In the genomic region with DNA sequence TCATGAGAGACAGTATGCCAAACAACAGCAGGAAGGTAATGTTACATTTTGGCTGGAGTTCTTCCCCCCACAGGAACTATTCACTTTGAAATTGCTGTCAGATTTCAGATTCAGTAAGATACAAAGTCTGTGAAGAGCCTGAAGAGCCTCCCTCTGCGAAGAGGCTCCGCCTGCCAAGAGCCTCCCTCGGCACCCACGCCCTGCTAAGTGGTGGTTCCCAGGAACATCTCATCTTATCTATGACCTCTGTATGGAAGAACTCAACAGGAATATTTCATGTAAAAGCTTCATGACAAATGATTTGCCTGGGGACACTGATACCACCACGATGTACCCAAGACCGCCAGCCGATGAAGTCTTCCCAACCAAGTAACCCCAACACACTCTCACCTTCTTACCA, we compare ENCODE assay signal across 10 cellular contexts. TPM values are rescaled to one million over a fixed set of nuclear protein-coding genes. Genes with fewer than 3 reads are reported as not detected.
DNase-seq lines count a peak whose midpoint lies in the region; TF ChIP-seq lines count a peak whose summit lies in the region.
"Had no signal": no experiment of that assay in that cellular context is flagged by ENCODE, and none has a peak within 500 bp of the region (broad histone marks: within the 10 kb centered on the region; RNA-seq: fewer than 3 reads in every experiment).

No MANE protein-coding gene starts in this region.

- peaks cover 35% of the 10 kb centered on the region for H3K4me1 ChIP-seq in ACC112 (ENCODE audit: control insufficient read depth, insufficient read depth, low read length, unreplicated experiment)
- peaks cover 22% of the 10 kb centered on the region for H3K4me1 ChIP-seq in HEK293 (ENCODE audit: control insufficient read depth, insufficient read depth, low read length)
- peaks cover 9 to 46% of the 10 kb centered on the region in 2 donors for H3K4me1 ChIP-seq in ascending aorta

- H3K27me3 Mint-ChIP-seq in mesothelial cell of epicardium (ENCODE audit: low read depth): no peaks in the 10 kb centered on the region

- DNase-seq in ascending aorta (ENCODE audit: low spot score in 2 of 2): no peak
- DNase-seq in mesothelial cell of epicardium (ENCODE audit: low spot score in 2 of 2, unreplicated experiment in 2 of 2): no peak
- DNase-seq in NCI-H446 treated with DMSO at 0.1 percent for 48 hours (lab: John Stamatoyannopoulos, UW): no peak
- DNase-seq in HuH-7 (ENCODE audit: low spot score): no peak
- DNase-seq in putamen (ENCODE audit: low spot score): no peak
- DNase-seq in NCI-H524 treated with DMSO at 0.1 percent for 48 hours (lab: John Stamatoyannopoulos, UW): no peak
- DNase-seq: dorsolateral prefrontal cortex had no signal

- POLR2A ChIA-PET in HEK293 (lab: Yijun Ruan, JAX): no interaction called here

- no peaks in the 10 kb centered on the region for H3K9me3 Mint-ChIP-seq in mesothelial cell of epicardium

- H3K4me3 Mint-ChIP-seq in mesothelial cell of epicardium: no peak overlapping the region

- H3K4me3 ChIP-seq in ACC112 (ENCODE audit: low read depth, low read length) (peak overlapping the region; percentile 81; the same call in 1 of the 2 replicates), HEK293 (ENCODE audit: low read depth, low read length) (no peak overlapping the region), ascending aorta (no peak overlapping the region)
- H3K4me3 ChIP-seq: dorsolateral prefrontal cortex, HAP-1 had no signal

- H3K36me3 ChIP-seq in ACC112 (ENCODE audit: insufficient read depth, low read length) (no peaks in the 10 kb centered on the region; the same call in 1 of the 2 replicates), HEK293 (ENCODE audit: control insufficient read depth in 2 of 2, insufficient read depth in 1 of 2, low read length in 2 of 2) (peaks cover 3 to 16% of the 10 kb centered on the region in 2 experiments; a peak in 2 of 3 replicates), ascending aorta (peaks cover 0 to 6% of the 10 kb centered on the region in 2 donors)

- TF ChIP-seq CTCF in HEK293 (tag by site-specific recombination; IDR thresholded peaks at IDR 0.05): no peak
- TF ChIP-seq CTCF in ascending aorta (IDR thresholded peaks at IDR 0.05): no peak
- no peak for TF ChIP-seq CTCF in mesothelial cell of epicardium (IDR thresholded peaks at IDR 0.05; ENCODE audit: unreplicated experiment)

- intact Hi-C loops in ascending aorta (cut with DNase I): no loop called here

- H3K4me1 Mint-ChIP-seq in mesothelial cell of epicardium: peaks cover 55% of the 10 kb centered on the region

- CTCF ChIA-PET in HEK293 (lab: Yijun Ruan, JAX): no interaction called here

- peak overlapping the region; percentile 93 for H3K27ac Mint-ChIP-seq in mesothelial cell of epicardium

- H2AFZ ChIP-seq in ACC112 (ENCODE audit: low read length, unreplicated experiment): no peak overlapping the region

- no peaks in the 10 kb centered on the region for H3K9me3 ChIP-seq in HEK293 (ENCODE audit: control insufficient read depth, insufficient read depth, low read depth, low read length)
- no peaks in the 10 kb centered on the region for H3K9me3 ChIP-seq in ascending aorta
- H3K9me3 ChIP-seq: HAP-1 had no signal

- H3K27me3 ChIP-seq in ACC112 (ENCODE audit: insufficient read depth, low read length) (no peaks in the 10 kb centered on the region), ascending aorta (no peaks in the 10 kb centered on the region)
- H3K27me3 ChIP-seq: dorsolateral prefrontal cortex had no signal

- peaks cover 89% of the 10 kb centered on the region for H3K79me2 ChIP-seq in ACC112 (ENCODE audit: control insufficient read depth, insufficient read depth, low read length, unreplicated experiment)

- peak overlapping the region; percentile 19; the same call in 1 of the 2 replicates for H3K27ac ChIP-seq in ACC112 (ENCODE audit: low read depth, low read length)
- H3K27ac ChIP-seq in HEK293 (ENCODE audit: extremely low read depth, low read depth, low read length): no peak overlapping the region
- peak overlapping the region; percentile 14 to 98 for H3K27ac ChIP-seq in ascending aorta

- H3K36me3 Mint-ChIP-seq in mesothelial cell of epicardium: peaks cover 4% of the 10 kb centered on the region

TF ChIP-seq in HEK293, 187 proteins besides CTCF, POLR2A, EP300 and RAD21:
- TF ChIP-seq ZNF560 (tag by site-specific recombination; IDR thresholded peaks at IDR 0.05; ENCODE audit: borderline replicate concordance) (no peak), ZNF10 (tag by site-specific recombination; IDR thresholded peaks at IDR 0.05) (peak; percentile 42), ZNF623 (tag by site-specific recombination; IDR thresholded peaks at IDR 0.05) (no peak), ZNF341 (tag by site-specific recombination; IDR thresholded peaks at IDR 0.05; ENCODE audit: low read depth) (peak; percentile 76), ZFHX2 (tag by site-specific recombination; conservative IDR thresholded peaks at IDR 0.05) (peak; percentile 44; the same call in 1 of the 2 replicates), ZNF274 (IDR thresholded peaks at IDR 0.05; ENCODE audit: low read length) (no peak), ZNF274 (tag by site-specific recombination; IDR thresholded peaks at IDR 0.05; ENCODE audit: borderline replicate concordance) (no peak), WT1 (tag by site-specific recombination; IDR thresholded peaks at IDR 0.05) (no peak), GLIS2 (tag by site-specific recombination; IDR thresholded peaks at IDR 0.05) (no peak), TCF7L2 (IDR thresholded peaks at IDR 0.05; ENCODE audit: borderline replicate concordance, low read depth, low read length) (no peak), SP3 (tag by site-specific recombination; IDR thresholded peaks at IDR 0.05) (peak; percentile 9; the same call in 1 of the 2 replicates), GLIS1 (tag by site-specific recombination; IDR thresholded peaks at IDR 0.05) (peak; percentile 30; the same call in 1 of the 2 replicates), ZNF292 (tag by site-specific recombination; IDR thresholded peaks at IDR 0.05; ENCODE audit: borderline replicate concordance, low read depth) (no peak), ZNF211 (tag by site-specific recombination; IDR thresholded peaks at IDR 0.05; ENCODE audit: low read depth) (no peak), PBX3 (CRISPR knock-in tag; IDR thresholded peaks at IDR 0.05) (no peak)
- TF ChIP-seq, protein P1, sequence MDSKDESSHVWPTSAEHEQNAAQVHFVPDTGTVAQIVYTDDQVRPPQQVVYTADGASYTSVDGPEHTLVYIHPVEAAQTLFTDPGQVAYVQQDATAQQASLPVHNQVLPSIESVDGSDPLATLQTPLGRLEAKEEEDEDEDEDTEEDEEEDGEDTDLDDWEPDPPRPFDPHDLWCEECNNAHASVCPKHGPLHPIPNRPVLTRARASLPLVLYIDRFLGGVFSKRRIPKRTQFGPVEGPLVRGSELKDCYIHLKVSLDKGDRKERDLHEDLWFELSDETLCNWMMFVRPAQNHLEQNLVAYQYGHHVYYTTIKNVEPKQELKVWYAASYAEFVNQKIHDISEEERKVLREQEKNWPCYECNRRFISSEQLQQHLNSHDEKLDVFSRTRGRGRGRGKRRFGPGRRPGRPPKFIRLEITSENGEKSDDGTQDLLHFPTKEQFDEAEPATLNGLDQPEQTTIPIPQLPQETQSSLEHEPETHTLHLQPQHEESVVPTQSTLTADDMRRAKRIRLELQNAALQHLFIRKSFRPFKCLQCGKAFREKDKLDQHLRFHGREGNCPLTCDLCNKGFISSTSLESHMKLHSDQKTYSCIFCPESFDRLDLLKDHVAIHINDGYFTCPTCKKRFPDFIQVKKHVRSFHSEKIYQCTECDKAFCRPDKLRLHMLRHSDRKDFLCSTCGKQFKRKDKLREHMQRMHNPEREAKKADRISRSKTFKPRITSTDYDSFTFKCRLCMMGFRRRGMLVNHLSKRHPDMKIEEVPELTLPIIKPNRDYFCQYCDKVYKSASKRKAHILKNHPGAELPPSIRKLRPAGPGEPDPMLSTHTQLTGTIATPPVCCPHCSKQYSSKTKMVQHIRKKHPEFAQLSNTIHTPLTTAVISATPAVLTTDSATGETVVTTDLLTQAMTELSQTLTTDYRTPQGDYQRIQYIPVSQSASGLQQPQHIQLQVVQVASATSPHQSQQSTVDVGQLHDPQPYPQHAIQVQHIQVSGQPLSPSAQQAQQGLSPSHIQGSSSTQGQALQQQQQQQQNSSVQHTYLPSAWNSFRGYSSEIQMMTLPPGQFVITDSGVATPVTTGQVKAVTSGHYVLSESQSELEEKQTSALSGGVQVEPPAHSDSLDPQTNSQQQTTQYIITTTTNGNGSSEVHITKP (tag by site-specific recombination; IDR thresholded peaks at IDR 0.05): peak; percentile 56; the same call in 1 of the 2 replicates

RNA-seq across cellular contexts. Expression of gene ZC3H7A, which starts 3.2 kb away (rescaled TPM):
- total RNA-seq in ascending aorta: 56.9 TPM
- 57.6 to 70.7 TPM (median 66.7 TPM) in 3 replicates for total RNA-seq in mesothelial cell of epicardium

RNA-seq across cellular contexts. Expression of gene TXNDC11, which starts 51.2 kb away (rescaled TPM):
- total RNA-seq in ascending aorta: 86.5 TPM
- 27.5 to 30.5 TPM (median 27.8 TPM) in 3 replicates for total RNA-seq in mesothelial cell of epicardium

RNA-seq across cellular contexts. Expression of gene RSL1D1, which starts 57.5 kb away (rescaled TPM):
- total RNA-seq in ascending aorta (160 TPM), mesothelial cell of epicardium (176 to 177 TPM (median 177 TPM) in 3 replicates)
